Comparison of ENCODE assay signal across 10 cellular contexts in genomic region chr10:90047243-90047729, GRCh38.
A peak's percentile ranks its signal among the peaks of the same experiment; 100 is the strongest.
DNase-seq lines count a peak whose midpoint lies in the region; ATAC-seq and TF ChIP-seq lines count a peak whose summit lies in the region.
"Had no signal": no experiment of that assay in that cellular context is flagged by ENCODE, and none has a peak within 500 bp of the region (broad histone marks: within the 10 kb centered on the region; RNA-seq: fewer than 3 reads in every experiment).

No MANE protein-coding gene starts in this region.

- H3K27ac ChIP-seq in BLaER1 (peak overlapping the region; percentile 82), KMS-11 (peak overlapping the region; percentile 91), hepatocyte (no peak overlapping the region)

- H4K20me1 ChIP-seq in BLaER1 (no peaks in the 10 kb centered on the region), KMS-11 (ENCODE audit: insufficient read depth) (no peaks in the 10 kb centered on the region), hepatocyte (ENCODE audit: insufficient read depth, poor library complexity, severe bottlenecking) (no peaks in the 10 kb centered on the region)

- H2AFZ ChIP-seq in KMS-11 (ENCODE audit: low read depth) (peak overlapping the region; percentile 64), hepatocyte (no peak overlapping the region)

- H3K79me2 ChIP-seq in KMS-11 (ENCODE audit: insufficient read depth, low read depth) = no peaks in the 10 kb centered on the region
- no peaks in the 10 kb centered on the region for H3K79me2 ChIP-seq in hepatocyte

- H3K36me3 ChIP-seq in BLaER1 (peaks cover 9% of the 10 kb centered on the region), KMS-11 (ENCODE audit: insufficient read depth) (no peaks in the 10 kb centered on the region), hepatocyte (replicated peaks; ENCODE audit: insufficient read depth, low read depth) (no peaks in the 10 kb centered on the region)

- H3K27me3 ChIP-seq in BLaER1 = no peaks in the 10 kb centered on the region
- no peaks in the 10 kb centered on the region for H3K27me3 ChIP-seq in KMS-11 (ENCODE audit: insufficient read depth, low read depth)
- H3K27me3 ChIP-seq in hepatocyte = no peaks in the 10 kb centered on the region

- H3K9me2 ChIP-seq in hepatocyte (replicated peaks; ENCODE audit: insufficient read depth) = no peaks in the 10 kb centered on the region

- ATAC-seq in GM19035 (IDR thresholded peaks at IDR 0.05; ENCODE audit: unreplicated experiment) (peak; percentile 85), HG02798 (IDR thresholded peaks at IDR 0.05; ENCODE audit: poor library complexity, unreplicated experiment) (peak; percentile 83)

- H3K4me3 ChIP-seq in BLaER1 (no peak overlapping the region), KMS-11 (IDR thresholded peaks at IDR 0.05; ENCODE audit: insufficient read depth, low read depth, low read length) (no peak overlapping the region), hepatocyte (no peak overlapping the region)

- H3K4me1 ChIP-seq in BLaER1 = peaks cover 71% of the 10 kb centered on the region
- H3K4me1 ChIP-seq in KMS-11 (ENCODE audit: low read depth, poor library complexity, severe bottlenecking) = peaks cover 67% of the 10 kb centered on the region
- no peaks in the 10 kb centered on the region for H3K4me1 ChIP-seq in hepatocyte (ENCODE audit: insufficient read depth)

- peaks cover 60% of the 10 kb centered on the region for H3K9me3 ChIP-seq in BLaER1
- no peaks in the 10 kb centered on the region for H3K9me3 ChIP-seq in hepatocyte (ENCODE audit: low read depth)

- peak overlapping the region; percentile 48; the same call in 1 of the 2 replicates for H3K9ac ChIP-seq in BLaER1
- H3K9ac ChIP-seq in KMS-11 = peak overlapping the region; percentile 53; the same call in 1 of the 2 replicates

- TF ChIP-seq CTCF in KMS-11 (conservative IDR thresholded peaks at IDR 0.05; ENCODE audit: low read depth, low read length) = no peak
- TF ChIP-seq CTCF in hepatocyte (IDR thresholded peaks at IDR 0.05; ENCODE audit: poor library complexity) = no peak

- H3K4me2 ChIP-seq in BLaER1 (peak overlapping the region; percentile 72), KMS-11 (peak overlapping the region; percentile 54), hepatocyte (no peak overlapping the region)

- 95% methylated on average over 3 of the region's 3 CpGs for WGBS in hepatocyte (ENCODE audit: low lambda C conversion rate, missing lambda C conversion rate)

- DNase-seq in putamen (ENCODE audit: low spot score) (no peak), hepatocyte (ENCODE audit: low spot score) (no peak), nucleus accumbens (lab: John Stamatoyannopoulos, UW) (no peak), mesenteric fat pad (ENCODE audit: low spot score) (no peak)
- DNase-seq: activated CD4-positive, alpha-beta T cell treated with anti-CD3 and anti-CD28 coated beads for 4 hours; H9 had no signal
